Comparison of ENCODE assay signal across 17 cellular contexts in the genomic region with DNA sequence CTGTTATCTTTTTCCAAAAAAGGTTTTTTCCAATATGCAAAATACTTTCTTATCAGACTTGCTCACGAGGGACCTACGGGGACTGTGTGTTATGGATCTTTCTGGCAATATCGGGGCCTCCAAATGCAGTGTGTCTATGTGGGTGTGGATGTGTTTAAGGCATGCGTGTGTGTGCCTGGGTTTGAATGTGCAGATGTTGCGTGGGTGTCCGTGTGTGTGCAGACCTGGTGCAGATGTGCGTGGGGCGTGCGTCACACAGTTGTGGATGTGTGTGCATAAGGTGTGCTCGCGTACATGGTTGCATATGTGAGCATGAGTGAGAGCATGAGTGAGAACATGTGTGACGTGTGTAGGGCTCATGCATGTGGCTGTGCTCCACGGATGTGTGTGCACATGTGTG. TPM values are rescaled to one million over a fixed set of nuclear protein-coding genes. Genes with fewer than 3 reads are reported as not detected.
A peak's percentile ranks its signal among the peaks of the same experiment; 100 is the strongest.
DNase-seq lines count a peak whose midpoint lies in the region; ATAC-seq and TF ChIP-seq lines count a peak whose summit lies in the region.
"Had no signal": no experiment of that assay in that cellular context is flagged by ENCODE, and none has a peak within 500 bp of the region (broad histone marks: within the 10 kb centered on the region; RNA-seq: fewer than 3 reads in every experiment).

No MANE protein-coding gene starts in this region.

- no peak overlapping the region for H2BK15ac ChIP-seq in H9 (ENCODE audit: low read depth, low read length)

- H3K56ac ChIP-seq in H9 (ENCODE audit: insufficient read length, low read depth, low read length): no peak overlapping the region

- H4K20me1 ChIP-seq in H9 (ENCODE audit: control insufficient read depth, insufficient read depth, insufficient read length): peaks cover 2% of the 10 kb centered on the region

- no peaks in the 10 kb centered on the region for H3K9me3 ChIP-seq in H9 (ENCODE audit: control insufficient read depth, low read depth, low read length)
- H3K9me3 ChIP-seq in T-helper 17 cell (ENCODE audit: control insufficient read depth, low read length, poor library complexity, severe bottlenecking): no peaks in the 10 kb centered on the region

- H3K23ac ChIP-seq in H9 (ENCODE audit: insufficient read length, low read depth, low read length): no peak overlapping the region

- peaks cover 13 to 34% (median 15%) of the 10 kb centered on the region in 3 experiments for H3K36me3 Mint-ChIP-seq in H9 (ENCODE audit: insufficient read depth in 1 of 3, low read depth in 3 of 3)
- peaks cover 5% of the 10 kb centered on the region for H3K36me3 Mint-ChIP-seq in T-helper 17 cell (ENCODE audit: low read depth)
- H3K36me3 Mint-ChIP-seq in endothelial cell (ENCODE audit: low read depth, unreplicated experiment): peaks cover 31% of the 10 kb centered on the region
- H3K36me3 Mint-ChIP-seq in stimulated activated naive B cell treated with anti-CD40 and anti-IgM and Interleukin-4, amounts not matched to agents 10 μg/mL and 1 μg/mL and 100 μg/mL, for 72 hours: peaks cover 49 to 51% of the 10 kb centered on the region in 2 donors
- H3K36me3 Mint-ChIP-seq in T-helper 2 cell treated with Interferon-gamma antibody and Interleukin-4, amounts not matched to agents 5 μg/mL and 100 μg/mL, for 36 hours (ENCODE audit: low read depth): peaks cover 13% of the 10 kb centered on the region

- WGBS in H9 (ENCODE audit: extremely low coverage, insufficient read length, low lambda C conversion rate): no CpG with 5 or more reads among the region's 13 CpGs

- H3K4me1 Mint-ChIP-seq in H9 (no peaks in the 10 kb centered on the region), T-helper 17 cell (peaks cover 2% of the 10 kb centered on the region), endothelial cell (ENCODE audit: unreplicated experiment) (no peaks in the 10 kb centered on the region)
- peaks cover 7 to 9% of the 10 kb centered on the region in 2 donors for H3K4me1 Mint-ChIP-seq in stimulated activated naive B cell treated with anti-CD40 and anti-IgM and Interleukin-4, amounts not matched to agents 10 μg/mL and 1 μg/mL and 100 μg/mL, for 72 hours
- H3K4me1 Mint-ChIP-seq in T-helper 2 cell treated with Interferon-gamma antibody and Interleukin-4, amounts not matched to agents 5 μg/mL and 100 μg/mL, for 36 hours (ENCODE audit: low read depth): no peaks in the 10 kb centered on the region
- H3K4me1 Mint-ChIP-seq: CD14-positive monocyte had no signal

- no peaks in the 10 kb centered on the region for H3K4me1 ChIP-seq in H9 (ENCODE audit: insufficient read depth, low read length)

- no peak overlapping the region for H3K27ac ChIP-seq in H9 (ENCODE audit: insufficient read length, low read depth, low read length)
- H3K27ac ChIP-seq: BLaER1, GM23248 had no signal

- H2BK5ac ChIP-seq in H9 (ENCODE audit: insufficient read length, low read length): no peak overlapping the region

- H3K27me3 Mint-ChIP-seq in H9 (ENCODE audit: low read depth): peaks cover 2% of the 10 kb centered on the region; the same call in 1 of the 2 replicates
- no peaks in the 10 kb centered on the region for H3K27me3 Mint-ChIP-seq in T-helper 17 cell
- peaks cover 18% of the 10 kb centered on the region for H3K27me3 Mint-ChIP-seq in endothelial cell (ENCODE audit: unreplicated experiment)
- no peaks in the 10 kb centered on the region for H3K27me3 Mint-ChIP-seq in stimulated activated naive B cell treated with anti-CD40 and anti-IgM and Interleukin-4, amounts not matched to agents 10 μg/mL and 1 μg/mL and 100 μg/mL, for 72 hours
- no peaks in the 10 kb centered on the region for H3K27me3 Mint-ChIP-seq in T-helper 2 cell treated with Interferon-gamma antibody and Interleukin-4, amounts not matched to agents 5 μg/mL and 100 μg/mL, for 36 hours (ENCODE audit: low read depth)
- H3K27me3 Mint-ChIP-seq: CD4-positive, alpha-beta memory T cell had no signal

- TF ChIP-seq CTCF in H9 (conservative IDR thresholded peaks at IDR 0.05): no peak
- no peak for TF ChIP-seq CTCF in endothelial cell (IDR thresholded peaks at IDR 0.05; ENCODE audit: unreplicated experiment)

- H3K9me3 Mint-ChIP-seq in H9: peaks cover 10 to 15% of the 10 kb centered on the region in 2 experiments; a peak in 4 of 5 replicates
- no peaks in the 10 kb centered on the region for H3K9me3 Mint-ChIP-seq in endothelial cell (ENCODE audit: unreplicated experiment)
- H3K9me3 Mint-ChIP-seq in stimulated activated naive B cell treated with anti-CD40 and anti-IgM and Interleukin-4, amounts not matched to agents 10 μg/mL and 1 μg/mL and 100 μg/mL, for 72 hours: no peaks in the 10 kb centered on the region
- H3K9me3 Mint-ChIP-seq in T-helper 2 cell treated with Interferon-gamma antibody and Interleukin-4, amounts not matched to agents 5 μg/mL and 100 μg/mL, for 36 hours: peaks cover 5% of the 10 kb centered on the region
- H3K9me3 Mint-ChIP-seq: HFFc6 had no signal

- H2BK12ac ChIP-seq in H9 (ENCODE audit: insufficient read length, low read depth, low read length): no peak overlapping the region

- H3K9ac ChIP-seq in H9 (ENCODE audit: extremely low read depth, insufficient read length, low read length): no peak overlapping the region
- H3K9ac ChIP-seq: BLaER1, GM23248 had no signal

- no peak overlapping the region for H4K5ac ChIP-seq in H9 (ENCODE audit: insufficient read length, low read depth, low read length)

- no peak for DNase-seq in H9
- DNase-seq in T-helper 17 cell: no peak
- no peak for DNase-seq in endothelial cell (ENCODE audit: low spot score)
- no peak for DNase-seq in stimulated activated naive B cell treated with anti-CD40 and anti-IgM and Interleukin-4, amounts not matched to agents 10 μg/mL and 1 μg/mL and 100 μg/mL, for 72 hours
- DNase-seq in T-helper 2 cell treated with Interferon-gamma antibody and Interleukin-4, amounts not matched to agents 5 μg/mL and 100 μg/mL, for 36 hours (ENCODE audit: low spot score): no peak
- no peak for DNase-seq in central memory CD4-positive, alpha-beta T cell
- DNase-seq: CD4-positive, alpha-beta memory T cell; DMS153; DMS79; GDM1; GM23248; HFFc6 had no signal

- H2AK5ac ChIP-seq in H9 (ENCODE audit: insufficient read length, low read length): no peak overlapping the region

- H3K27ac Mint-ChIP-seq in H9 (peak overlapping the region; percentile 54 to 91 (median 68); a peak in 3 of 7 replicates), T-helper 17 cell (peak overlapping the region; percentile 49), endothelial cell (ENCODE audit: unreplicated experiment) (peak overlapping the region; percentile 62)
- H3K27ac Mint-ChIP-seq in stimulated activated naive B cell treated with anti-CD40 and anti-IgM and Interleukin-4, amounts not matched to agents 10 μg/mL and 1 μg/mL and 100 μg/mL, for 72 hours: peak overlapping the region; percentile 48
- H3K27ac Mint-ChIP-seq in T-helper 2 cell treated with Interferon-gamma antibody and Interleukin-4, amounts not matched to agents 5 μg/mL and 100 μg/mL, for 36 hours: no peak overlapping the region
- H3K27ac Mint-ChIP-seq: HFFc6 had no signal

- H2BK20ac ChIP-seq in H9 (ENCODE audit: low read depth, low read length, poor library complexity, severe bottlenecking): no peak overlapping the region

- ATAC-seq in T-helper 17 cell (no peak), HG02763 (IDR thresholded peaks at IDR 0.05; ENCODE audit: unreplicated experiment) (no peak)
- ATAC-seq in stimulated activated naive B cell treated with anti-CD40 and anti-IgM and Interleukin-4, amounts not matched to agents 10 μg/mL and 1 μg/mL and 100 μg/mL, for 72 hours (replicated peaks): no peak
- ATAC-seq: HCT116 had no signal

- no peak overlapping the region for H2AFZ ChIP-seq in H9 (ENCODE audit: low read length)
- H2AFZ ChIP-seq: GM23248 had no signal

- H2BK120ac ChIP-seq in H9 (ENCODE audit: low read depth, low read length, poor library complexity, severe bottlenecking): no peak overlapping the region

- H3K79me2 ChIP-seq in H9 (ENCODE audit: insufficient read depth, low read length): no peaks in the 10 kb centered on the region

- no peak overlapping the region for H3K4me2 ChIP-seq in H9 (ENCODE audit: insufficient read depth, insufficient read length, low read length)

- H3K23me2 ChIP-seq in H9 (ENCODE audit: insufficient read length, low read depth, low read length, poor library complexity, severe bottlenecking): no peaks in the 10 kb centered on the region

- no peaks in the 10 kb centered on the region for H3K79me1 ChIP-seq in H9 (ENCODE audit: insufficient read depth, low read depth, low read length, poor library complexity, severe bottlenecking)

- H3K4me3 Mint-ChIP-seq in H9: no peak overlapping the region
- H3K4me3 Mint-ChIP-seq in T-helper 17 cell: no peak overlapping the region
- H3K4me3 Mint-ChIP-seq in endothelial cell (ENCODE audit: unreplicated experiment): no peak overlapping the region
- H3K4me3 Mint-ChIP-seq in stimulated activated naive B cell treated with anti-CD40 and anti-IgM and Interleukin-4, amounts not matched to agents 10 μg/mL and 1 μg/mL and 100 μg/mL, for 72 hours: no peak overlapping the region
- no peak overlapping the region for H3K4me3 Mint-ChIP-seq in T-helper 2 cell treated with Interferon-gamma antibody and Interleukin-4, amounts not matched to agents 5 μg/mL and 100 μg/mL, for 36 hours
- H3K4me3 Mint-ChIP-seq: CD14-positive monocyte; CD4-positive, alpha-beta memory T cell; HFFc6 had no signal

- no peak overlapping the region for H3K14ac ChIP-seq in H9 (ENCODE audit: insufficient read depth, low read length)

- H4K8ac ChIP-seq in H9 (replicated peaks; ENCODE audit: insufficient read length, low read depth, low read length): no peak overlapping the region

- no peak overlapping the region for H3T11ph ChIP-seq in H9 (ENCODE audit: low read length)

- no peak overlapping the region for H3K18ac ChIP-seq in H9 (ENCODE audit: insufficient read length, low read depth, low read length)

- H3K4ac ChIP-seq in H9 (ENCODE audit: low read depth, low read length): no peak overlapping the region

- H4K91ac ChIP-seq in H9 (ENCODE audit: insufficient read length, low read depth, low read length): no peak overlapping the region

- H3K27me3 ChIP-seq in H9 (ENCODE audit: insufficient read depth, low read length): no peaks in the 10 kb centered on the region
- H3K27me3 ChIP-seq: BLaER1 had no signal

RNA-seq across cellular contexts. Expression of a gene that starts 19.7 kb away (rescaled TPM):
- total RNA-seq in H9 (2021) (0.13 TPM in 2 replicates), T-helper 17 cell (not detected), endothelial cell (ENCODE audit: unreplicated experiment) (not detected)
- total RNA-seq: A172; CD4-positive, alpha-beta memory T cell; GM23248; HFFc6 had no signal
